Comparison of ENCODE assay signal across 11 cellular contexts in genomic region chr10:18472977-18473376, GRCh38.
DNase-seq lines count a peak whose midpoint lies in the region; ATAC-seq and TF ChIP-seq lines count a peak whose summit lies in the region.
"Had no signal": no experiment of that assay in that cellular context is flagged by ENCODE, and none has a peak within 500 bp of the region (broad histone marks: within the 10 kb centered on the region; RNA-seq: fewer than 3 reads in every experiment).

No MANE protein-coding gene starts in this region.

- intact Hi-C loops in left lung (cut with DNase I) (no loop called here), lower leg skin (cut with DNase I; ENCODE audit: low total_unique reads) (no loop called here)
- intact Hi-C loops in CD8-positive, alpha-beta T cell (cut with DNase I, micrococcal nuclease), result no loop called here

- H3K9me3 ChIP-seq in DOHH2 (ENCODE audit: control insufficient read depth, insufficient read depth, low read length) (no peaks in the 10 kb centered on the region), left lung (no peaks in the 10 kb centered on the region)
- H3K9me3 ChIP-seq in CD8-positive, alpha-beta T cell (ENCODE audit: low read length), result no peaks in the 10 kb centered on the region

- H3K9me2 ChIP-seq in DOHH2 (replicated peaks; ENCODE audit: control insufficient read depth, low read length), result no peaks in the 10 kb centered on the region

- no peaks in the 10 kb centered on the region for H3K36me3 ChIP-seq in DOHH2 (ENCODE audit: control insufficient read depth, low read length)
- no peaks in the 10 kb centered on the region for H3K36me3 ChIP-seq in KMS-11 (ENCODE audit: insufficient read depth)
- H3K36me3 ChIP-seq in left lung, result no peaks in the 10 kb centered on the region
- no peaks in the 10 kb centered on the region for H3K36me3 ChIP-seq in CD8-positive, alpha-beta T cell (ENCODE audit: insufficient read depth, low read length)

- no peak overlapping the region for H3K9ac ChIP-seq in KMS-11

- no peak overlapping the region for H3K4me3 Mint-ChIP-seq in CD8-positive, alpha-beta T cell

- H3K79me2 ChIP-seq in DOHH2 (ENCODE audit: control insufficient read depth, low read length), result no peaks in the 10 kb centered on the region
- H3K79me2 ChIP-seq in KMS-11 (ENCODE audit: insufficient read depth, low read depth), result no peaks in the 10 kb centered on the region

- no peaks in the 10 kb centered on the region for H3K36me3 Mint-ChIP-seq in CD8-positive, alpha-beta T cell

- peak; percentile 58 for TF ChIP-seq CTCF in DOHH2 (IDR thresholded peaks at IDR 0.05; ENCODE audit: low read depth, low read length, poor library complexity, severe bottlenecking)
- TF ChIP-seq CTCF in KMS-11 (conservative IDR thresholded peaks at IDR 0.05; ENCODE audit: low read depth, low read length), result 0 out of 2 replicates have a peak, but pooled peaks have one; percentile 10
- TF ChIP-seq CTCF in left lung (IDR thresholded peaks at IDR 0.05), result no peak
- no peak for TF ChIP-seq CTCF in CD8-positive, alpha-beta T cell (IDR thresholded peaks at IDR 0.05)
- no peak for TF ChIP-seq CTCF in lower leg skin (IDR thresholded peaks at IDR 0.05)

- no peak overlapping the region for H3K4me3 ChIP-seq in DOHH2 (ENCODE audit: low read length)
- H3K4me3 ChIP-seq in KMS-11 (IDR thresholded peaks at IDR 0.05; ENCODE audit: insufficient read depth, low read depth, low read length), result no peak overlapping the region
- H3K4me3 ChIP-seq in left lung, result no peak overlapping the region
- H3K4me3 ChIP-seq in CD8-positive, alpha-beta T cell (ENCODE audit: low read depth, low read length), result no peak overlapping the region
- H3K4me3 ChIP-seq in lower leg skin (ENCODE audit: low read depth, poor library complexity, severe bottlenecking), result no peak overlapping the region

- peak; percentile 55 for ATAC-seq in left lung
- no peak for ATAC-seq in CD8-positive, alpha-beta T cell
- no peak for ATAC-seq in GM21619 (IDR thresholded peaks at IDR 0.05; ENCODE audit: unreplicated experiment)

- DNase-seq in left lung (no peak), lower leg skin (ENCODE audit: low spot score in 2 of 2) (no peak), anterior cingulate cortex (lab: John Stamatoyannopoulos, UW) (no peak)
- DNase-seq in CD8-positive, alpha-beta T cell, result no peak
- DNase-seq: activated gamma-delta T cell, DMS79, NCI-H2029 had no signal

- H3K4me2 ChIP-seq in DOHH2 (ENCODE audit: low read length) (no peak overlapping the region), KMS-11 (no peak overlapping the region)

- no peaks in the 10 kb centered on the region for H3F3A ChIP-seq in DOHH2 (ENCODE audit: control insufficient read depth, insufficient read depth)

- no peak overlapping the region for H2AFZ ChIP-seq in KMS-11 (ENCODE audit: low read depth)

- H3K4me1 Mint-ChIP-seq in CD8-positive, alpha-beta T cell (ENCODE audit: low read depth), result peaks cover 5% of the 10 kb centered on the region

- CTCF ChIA-PET in CD8-positive, alpha-beta T cell (lab: Charles Lee), result no interaction called here

- H4K20me1 ChIP-seq in DOHH2 (ENCODE audit: control insufficient read depth, insufficient read depth, low read depth, low read length) (no peaks in the 10 kb centered on the region), KMS-11 (ENCODE audit: insufficient read depth) (no peaks in the 10 kb centered on the region)

- WGBS in lower leg skin, 2 donors, result 85 to 86% methylated on average over 5 of the region's 5 CpGs

- H3K9me3 Mint-ChIP-seq in CD8-positive, alpha-beta T cell, result no peaks in the 10 kb centered on the region

- H3K4me1 ChIP-seq in DOHH2 (ENCODE audit: control insufficient read depth, low read length) (peaks cover 12% of the 10 kb centered on the region), KMS-11 (ENCODE audit: low read depth, poor library complexity, severe bottlenecking) (peaks cover 11% of the 10 kb centered on the region), left lung (no peaks in the 10 kb centered on the region)
- no peaks in the 10 kb centered on the region for H3K4me1 ChIP-seq in CD8-positive, alpha-beta T cell (ENCODE audit: insufficient read depth, low read length)

- H3K27ac Mint-ChIP-seq in CD8-positive, alpha-beta T cell, result no peak overlapping the region

- no peak for TF ChIP-seq POLR2A in lower leg skin (IDR thresholded peaks at IDR 0.05)

- POLR2A ChIA-PET in CD8-positive, alpha-beta T cell (lab: Charles Lee), result no interaction called here

- H3K27me3 ChIP-seq in DOHH2 (ENCODE audit: control insufficient read depth, low read length) (no peaks in the 10 kb centered on the region), KMS-11 (ENCODE audit: insufficient read depth, low read depth) (no peaks in the 10 kb centered on the region), left lung (no peaks in the 10 kb centered on the region)
- no peaks in the 10 kb centered on the region for H3K27me3 ChIP-seq in CD8-positive, alpha-beta T cell (ENCODE audit: insufficient read depth, low read length)

- no peak overlapping the region for H3K27ac ChIP-seq in DOHH2 (ENCODE audit: low read depth, low read length)
- no peak overlapping the region for H3K27ac ChIP-seq in KMS-11
- peak overlapping the region; percentile 72 for H3K27ac ChIP-seq in angular gyrus (ENCODE audit: low read depth, low read length)
- H3K27ac ChIP-seq in left lung, result no peak overlapping the region
- no peak overlapping the region for H3K27ac ChIP-seq in CD8-positive, alpha-beta T cell (ENCODE audit: low read depth, low read length)

- peaks cover 5% of the 10 kb centered on the region for H3K27me3 Mint-ChIP-seq in CD8-positive, alpha-beta T cell (ENCODE audit: low read depth)

Comparison
In these comparisons a context has a peak if more than half of its experiments do, and no peak if none do; other contexts are left out.
1. CTCF ChIP-seq: peak in DOHH2 (single experiment) and KMS-11 (single experiment); none in left lung (0 of 2), CD8-positive, alpha-beta T cell (single experiment) and lower leg skin (0 of 3).